In genomic region chr11:33692013-33692504, GRCh38 we compare ENCODE assay signal across 1 cellular context.
TF ChIP-seq lines count a peak whose summit lies in the region.

No MANE protein-coding gene starts in this region.

TF ChIP-seq in HepG2, 621 proteins besides CTCF, POLR2A, EP300 and RAD21 (continued from another document and continues in another):
- no peak for TF ChIP-seq HNF1A (IDR thresholded peaks at IDR 0.05; ENCODE audit: low read depth)
- TF ChIP-seq HNF1A (CRISPR knock-in tag; IDR thresholded peaks at IDR 0.05; ENCODE audit: borderline replicate concordance), result no peak
- no peak for TF ChIP-seq HIVEP1 (CRISPR knock-in tag; IDR thresholded peaks at IDR 0.05)
- TF ChIP-seq TEAD2 (CRISPR knock-in tag; IDR thresholded peaks at IDR 0.05), result no peak
- no peak for TF ChIP-seq DNMT3B (CRISPR knock-in tag; conservative IDR thresholded peaks at IDR 0.05)
- TF ChIP-seq WIZ (CRISPR knock-in tag; IDR thresholded peaks at IDR 0.05), result no peak
- no peak for TF ChIP-seq SETDB1 (CRISPR knock-in tag; IDR thresholded peaks at IDR 0.05; ENCODE audit: borderline replicate concordance)
- TF ChIP-seq ZNF563 (CRISPR knock-in tag; IDR thresholded peaks at IDR 0.05), result no peak
- no peak for TF ChIP-seq FOSL1 (CRISPR knock-in tag; IDR thresholded peaks at IDR 0.05; ENCODE audit: borderline replicate concordance)
- no peak for TF ChIP-seq ZNF777 (CRISPR knock-in tag; IDR thresholded peaks at IDR 0.05)
- peak; percentile 68; the same call in 1 of the 2 replicates for TF ChIP-seq ATF2 (CRISPR knock-in tag; IDR thresholded peaks at IDR 0.05)
- no peak for TF ChIP-seq ZNF281 (CRISPR knock-in tag; IDR thresholded peaks at IDR 0.05; ENCODE audit: borderline replicate concordance)
- TF ChIP-seq ZFX (CRISPR knock-in tag; IDR thresholded peaks at IDR 0.05; ENCODE audit: low read depth), result no peak
- no peak for TF ChIP-seq MBD4 (IDR thresholded peaks at IDR 0.05; ENCODE audit: borderline replicate concordance, low read length)
- no peak for TF ChIP-seq MTERF4 (CRISPR knock-in tag; IDR thresholded peaks at IDR 0.05)
- peak; percentile 21; the same call in 1 of the 2 replicates for TF ChIP-seq JUND (CRISPR knock-in tag; IDR thresholded peaks at IDR 0.05)
- TF ChIP-seq FLYWCH1 (CRISPR knock-in tag; IDR thresholded peaks at IDR 0.05), result no peak
- no peak for TF ChIP-seq NR2F2 (IDR thresholded peaks at IDR 0.05; ENCODE audit: borderline replicate concordance, low read depth)
- TF ChIP-seq ZNF496 (CRISPR knock-in tag; IDR thresholded peaks at IDR 0.05; ENCODE audit: insufficient replicate concordance), result no peak
- TF ChIP-seq GATAD2A (CRISPR knock-in tag; IDR thresholded peaks at IDR 0.05), result 0 out of 2 replicates have a peak, but pooled peaks have one; percentile 9
- no peak for TF ChIP-seq PRMT3 (CRISPR knock-in tag; IDR thresholded peaks at IDR 0.05; ENCODE audit: borderline replicate concordance, low read depth)
- no peak for TF ChIP-seq ZFP90 (CRISPR knock-in tag; IDR thresholded peaks at IDR 0.05; ENCODE audit: borderline replicate concordance)
- TF ChIP-seq FOXA3 (CRISPR knock-in tag; IDR thresholded peaks at IDR 0.05), result 0 out of 2 replicates have a peak, but pooled peaks have one; percentile 15
- TF ChIP-seq ZFYVE20 (CRISPR knock-in tag; IDR thresholded peaks at IDR 0.05; ENCODE audit: borderline replicate concordance, low read depth), result no peak
- TF ChIP-seq ZFAT (CRISPR knock-in tag; conservative IDR thresholded peaks at IDR 0.05), result no peak
- TF ChIP-seq, protein P1, sequence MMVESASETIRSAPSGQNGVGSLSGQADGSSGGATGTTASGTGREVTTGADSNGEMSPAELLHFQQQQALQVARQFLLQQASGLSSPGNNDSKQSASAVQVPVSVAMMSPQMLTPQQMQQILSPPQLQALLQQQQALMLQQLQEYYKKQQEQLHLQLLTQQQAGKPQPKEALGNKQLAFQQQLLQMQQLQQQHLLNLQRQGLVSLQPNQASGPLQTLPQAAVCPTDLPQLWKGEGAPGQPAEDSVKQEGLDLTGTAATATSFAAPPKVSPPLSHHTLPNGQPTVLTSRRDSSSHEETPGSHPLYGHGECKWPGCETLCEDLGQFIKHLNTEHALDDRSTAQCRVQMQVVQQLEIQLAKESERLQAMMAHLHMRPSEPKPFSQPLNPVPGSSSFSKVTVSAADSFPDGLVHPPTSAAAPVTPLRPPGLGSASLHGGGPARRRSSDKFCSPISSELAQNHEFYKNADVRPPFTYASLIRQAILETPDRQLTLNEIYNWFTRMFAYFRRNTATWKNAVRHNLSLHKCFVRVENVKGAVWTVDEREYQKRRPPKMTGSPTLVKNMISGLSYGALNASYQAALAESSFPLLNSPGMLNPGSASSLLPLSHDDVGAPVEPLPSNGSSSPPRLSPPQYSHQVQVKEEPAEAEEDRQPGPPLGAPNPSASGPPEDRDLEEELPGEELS (CRISPR knock-in tag; IDR thresholded peaks at IDR 0.05), result no peak
- TF ChIP-seq FOSL2 (CRISPR knock-in tag; IDR thresholded peaks at IDR 0.05), result peak; percentile 40; the same call in 1 of the 2 replicates
- TF ChIP-seq KDM1A (CRISPR knock-in tag; IDR thresholded peaks at IDR 0.05), result no peak
- TF ChIP-seq, protein P2, sequence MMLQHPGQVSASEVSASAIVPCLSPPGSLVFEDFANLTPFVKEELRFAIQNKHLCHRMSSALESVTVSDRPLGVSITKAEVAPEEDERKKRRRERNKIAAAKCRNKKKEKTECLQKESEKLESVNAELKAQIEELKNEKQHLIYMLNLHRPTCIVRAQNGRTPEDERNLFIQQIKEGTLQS (CRISPR knock-in tag; IDR thresholded peaks at IDR 0.05), result peak; percentile 73
- TF ChIP-seq NFATC3 (CRISPR knock-in tag; IDR thresholded peaks at IDR 0.05), result no peak
- no peak for TF ChIP-seq ZNF564 (CRISPR knock-in tag; IDR thresholded peaks at IDR 0.05)
- TF ChIP-seq UBTF (CRISPR knock-in tag; IDR thresholded peaks at IDR 0.05), result no peak
- TF ChIP-seq TFDP2 (CRISPR knock-in tag; IDR thresholded peaks at IDR 0.05), result no peak
- no peak for TF ChIP-seq ZNF605 (CRISPR knock-in tag; IDR thresholded peaks at IDR 0.05)
- no peak for TF ChIP-seq ISX (CRISPR knock-in tag; conservative IDR thresholded peaks at IDR 0.05)
- TF ChIP-seq CREB1 (IDR thresholded peaks at IDR 0.05), result no peak
- peak; percentile 40; the same call in 1 of the 2 replicates for TF ChIP-seq CREB1 (CRISPR knock-in tag; IDR thresholded peaks at IDR 0.05)
- TF ChIP-seq, protein P3, sequence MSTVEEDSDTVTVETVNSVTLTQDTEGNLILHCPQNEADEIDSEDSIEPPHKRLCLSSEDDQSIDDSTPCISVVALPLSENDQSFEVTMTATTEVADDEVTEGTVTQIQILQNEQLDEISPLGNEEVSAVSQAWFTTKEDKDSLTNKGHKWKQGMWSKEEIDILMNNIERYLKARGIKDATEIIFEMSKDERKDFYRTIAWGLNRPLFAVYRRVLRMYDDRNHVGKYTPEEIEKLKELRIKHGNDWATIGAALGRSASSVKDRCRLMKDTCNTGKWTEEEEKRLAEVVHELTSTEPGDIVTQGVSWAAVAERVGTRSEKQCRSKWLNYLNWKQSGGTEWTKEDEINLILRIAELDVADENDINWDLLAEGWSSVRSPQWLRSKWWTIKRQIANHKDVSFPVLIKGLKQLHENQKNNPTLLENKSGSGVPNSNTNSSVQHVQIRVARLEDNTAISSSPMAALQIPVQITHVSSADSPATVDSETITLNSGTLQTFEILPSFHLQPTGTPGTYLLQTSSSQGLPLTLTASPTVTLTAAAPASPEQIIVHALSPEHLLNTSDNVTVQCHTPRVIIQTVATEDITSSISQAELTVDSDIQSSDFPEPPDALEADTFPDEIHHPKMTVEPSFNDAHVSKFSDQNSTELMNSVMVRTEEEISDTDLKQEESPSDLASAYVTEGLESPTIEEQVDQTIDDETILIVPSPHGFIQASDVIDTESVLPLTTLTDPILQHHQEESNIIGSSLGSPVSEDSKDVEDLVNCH (CRISPR knock-in tag; IDR thresholded peaks at IDR 0.05), result no peak
- TF ChIP-seq ZBTB7A (CRISPR knock-in tag; IDR thresholded peaks at IDR 0.05), result no peak
- no peak for TF ChIP-seq FIP1L1 (IDR thresholded peaks at IDR 0.05; ENCODE audit: borderline replicate concordance, insufficient read depth, low read depth, low read length)
- TF ChIP-seq, protein P4, sequence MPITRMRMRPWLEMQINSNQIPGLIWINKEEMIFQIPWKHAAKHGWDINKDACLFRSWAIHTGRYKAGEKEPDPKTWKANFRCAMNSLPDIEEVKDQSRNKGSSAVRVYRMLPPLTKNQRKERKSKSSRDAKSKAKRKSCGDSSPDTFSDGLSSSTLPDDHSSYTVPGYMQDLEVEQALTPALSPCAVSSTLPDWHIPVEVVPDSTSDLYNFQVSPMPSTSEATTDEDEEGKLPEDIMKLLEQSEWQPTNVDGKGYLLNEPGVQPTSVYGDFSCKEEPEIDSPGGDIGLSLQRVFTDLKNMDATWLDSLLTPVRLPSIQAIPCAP (CRISPR knock-in tag; IDR thresholded peaks at IDR 0.05; ENCODE audit: low read depth), result no peak
- TF ChIP-seq ATF7 (IDR thresholded peaks at IDR 0.05), result peak; percentile 68; the same call in 1 of the 2 replicates
- TF ChIP-seq ATF7 (CRISPR knock-in tag; IDR thresholded peaks at IDR 0.05), result no peak
- TF ChIP-seq, protein P5, sequence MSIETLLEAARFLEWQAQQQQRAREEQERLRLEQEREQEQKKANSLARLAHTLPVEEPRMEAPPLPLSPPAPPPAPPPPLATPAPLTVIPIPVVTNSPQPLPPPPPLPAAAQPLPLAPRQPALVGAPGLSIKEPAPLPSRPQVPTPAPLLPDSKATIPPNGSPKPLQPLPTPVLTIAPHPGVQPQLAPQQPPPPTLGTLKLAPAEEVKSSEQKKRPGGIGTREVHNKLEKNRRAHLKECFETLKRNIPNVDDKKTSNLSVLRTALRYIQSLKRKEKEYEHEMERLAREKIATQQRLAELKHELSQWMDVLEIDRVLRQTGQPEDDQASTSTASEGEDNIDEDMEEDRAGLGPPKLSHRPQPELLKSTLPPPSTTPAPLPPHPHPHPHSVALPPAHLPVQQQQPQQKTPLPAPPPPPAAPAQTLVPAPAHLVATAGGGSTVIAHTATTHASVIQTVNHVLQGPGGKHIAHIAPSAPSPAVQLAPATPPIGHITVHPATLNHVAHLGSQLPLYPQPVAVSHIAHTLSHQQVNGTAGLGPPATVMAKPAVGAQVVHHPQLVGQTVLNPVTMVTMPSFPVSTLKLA (IDR thresholded peaks at IDR 0.05), result no peak
